1 cellular context compared by ENCODE assay signal in genomic region chr10:28721318-28721717, GRCh38.
TF ChIP-seq lines count a peak whose summit lies in the region.

No MANE protein-coding gene starts in this region.

TF ChIP-seq in HEK293, 187 proteins besides CTCF, POLR2A, EP300 and RAD21 (continued from another document):
- TF ChIP-seq PRDM2 (tag by site-specific recombination; IDR thresholded peaks at IDR 0.05; ENCODE audit: borderline replicate concordance) (no peak), ZNF514 (tag by site-specific recombination; IDR thresholded peaks at IDR 0.05) (no peak), ZNF785 (tag by site-specific recombination; IDR thresholded peaks at IDR 0.05) (no peak), GLIS2 (tag by site-specific recombination; IDR thresholded peaks at IDR 0.05) (no peak), SCRT1 (tag by site-specific recombination; IDR thresholded peaks at IDR 0.05; ENCODE audit: borderline replicate concordance) (no peak)
